17 cellular contexts compared by ENCODE assay signal in genomic region chr22:43008509-43008908, GRCh38. TPM values are rescaled to one million over a fixed set of nuclear protein-coding genes. Genes with fewer than 3 reads are reported as not detected.
DNase-seq lines count a peak whose midpoint lies in the region; ATAC-seq and TF ChIP-seq lines count a peak whose summit lies in the region.
"Had no signal": no experiment of that assay in that cellular context is flagged by ENCODE, and none has a peak within 500 bp of the region (broad histone marks: within the 10 kb centered on the region; RNA-seq: fewer than 3 reads in every experiment).

No MANE protein-coding gene starts in this region.

- H3K9me3 Mint-ChIP-seq in chondrocyte (ENCODE audit: low read depth) = no peaks in the 10 kb centered on the region
- H3K9me3 Mint-ChIP-seq: nephron; T-helper 2 cell treated with Interferon-gamma antibody and Interleukin-4, amounts not matched to agents 5 μg/mL and 100 μg/mL, for 36 hours had no signal

- H3K4me1 ChIP-seq in stomach = peaks cover 45 to 93% (median 77%) of the 10 kb centered on the region in 4 donors

- 78 to 95% (median 93%) methylated on average over 4 of the region's 4 CpGs for WGBS in stomach, 5 donors

- H3K4me3 ChIP-seq in stomach = no peak overlapping the region
- H3K4me3 ChIP-seq: gastrocnemius medialis, SJSA1 had no signal

- H3K27me3 Mint-ChIP-seq in chondrocyte (ENCODE audit: low read depth) = no peaks in the 10 kb centered on the region

- TF ChIP-seq EP300 in stomach (IDR thresholded peaks at IDR 0.05) = no peak

- intact Hi-C loops in left colon (cut with DNase I, micrococcal nuclease) (no loop called here), stomach (cut with DNase I; ENCODE audit: low total_unique reads) (no loop called here)

- no peaks in the 10 kb centered on the region for H3K27me3 ChIP-seq in stomach
- H3K27me3 ChIP-seq: gastrocnemius medialis, SJSA1 had no signal

- no peaks in the 10 kb centered on the region for H3K36me3 Mint-ChIP-seq in chondrocyte (ENCODE audit: low read depth)

- H3K27ac ChIP-seq in stomach = peak overlapping the region in 3 of 5 donors; percentile 34 to 64 (median 62)
- H3K27ac ChIP-seq: gastrocnemius medialis, SJSA1 had no signal

- ATAC-seq in left colon (peak; percentile 59), HG02981 (IDR thresholded peaks at IDR 0.05; ENCODE audit: unreplicated experiment) (no peak)

- peak; percentile 55 for DNase-seq in EH (ENCODE audit: low read depth)
- no peak for DNase-seq in chondrocyte (ENCODE audit: low spot score)
- peak; percentile 72 to 79 for DNase-seq in left colon
- no peak for DNase-seq in stomach
- DNase-seq in HPDE6-E6E7 (ENCODE audit: extremely low spot score) = no peak
- DNase-seq in NCI-H2171 (lab: John Stamatoyannopoulos, UW) = no peak
- DNase-seq in inferior parietal cortex (ENCODE audit: extremely low spot score) = no peak
- DNase-seq: activated effector memory CD4-positive, alpha-beta T cell treated with Interleukin-2 at 50 U/mL for 16 hours; amniotic stem cell; cerebellar nuclear complex; gastrocnemius medialis; NCI-H524; stimulated activated naive CD8-positive, alpha-beta T cell treated with anti-CD3 and anti-CD28 coated beads, Interleukin-15, Interleukin-2, amounts not matched to agents 100 U/mL and 50 U/mL, for 24 hours had no signal

- H3K36me3 ChIP-seq in stomach = no peaks in the 10 kb centered on the region
- H3K36me3 ChIP-seq: gastrocnemius medialis had no signal

- H3K27ac Mint-ChIP-seq in chondrocyte (ENCODE audit: unreplicated experiment) = peak overlapping the region; percentile 80
- H3K27ac Mint-ChIP-seq: T-helper 2 cell treated with Interferon-gamma antibody and Interleukin-4, amounts not matched to agents 5 μg/mL and 100 μg/mL, for 36 hours had no signal

- TF ChIP-seq CTCF in chondrocyte (IDR thresholded peaks at IDR 0.05) (no peak), stomach (IDR thresholded peaks at IDR 0.05) (no peak)

- TF ChIP-seq POLR2A in stomach (IDR thresholded peaks at IDR 0.05) = no peak

- H3K4me1 Mint-ChIP-seq in chondrocyte (ENCODE audit: low read depth) = peaks cover 63% of the 10 kb centered on the region

- no peaks in the 10 kb centered on the region for H3K9me3 ChIP-seq in stomach
- H3K9me3 ChIP-seq: gastrocnemius medialis, SJSA1 had no signal

- H3K4me3 Mint-ChIP-seq in chondrocyte (ENCODE audit: unreplicated experiment) = no peak overlapping the region
- H3K4me3 Mint-ChIP-seq: nephron; T-helper 2 cell treated with Interferon-gamma antibody and Interleukin-4, amounts not matched to agents 5 μg/mL and 100 μg/mL, for 36 hours had no signal

RNA-seq across cellular contexts. Expression of gene PACSIN2, which starts 6.4 kb away (rescaled TPM):
- total RNA-seq in chondrocyte (58.9 to 93.4 TPM (median 82.1 TPM) in 3 replicates), left colon (100 to 1,000 TPM; 191 to 219 TPM), stomach (100 to 1,000 TPM in 2 of 5 donors, 10 to 100 TPM in 3; 69.8 to 154 (median 87.9) TPM)
- 10 to 100 TPM; 24.9 to 44.0 (median 34.7) TPM for polyA plus RNA-seq in stomach

Comparison
In these comparisons a context has a peak if more than half of its experiments do, and no peak if none do; other contexts are left out.
1. DNase-seq: peak in EH (single experiment) and left colon (2 of 2); none in chondrocyte (single experiment), stomach (single experiment), HPDE6-E6E7 (single experiment), NCI-H2171 (single experiment) and inferior parietal cortex (single experiment).